ENCODE assay signal across 31 cellular contexts in genomic region chr5:38191693-38192092, GRCh38.
"Had no signal": no experiment of that assay in that cellular context is flagged by ENCODE, and none has a peak within 500 bp of the region (broad histone marks: within the 10 kb centered on the region; RNA-seq: fewer than 3 reads in every experiment).

No MANE protein-coding gene starts in this region.

- H3K27me3 ChIP-seq: right atrium auricular region, testis, uterus had no signal

- H3K36me3 ChIP-seq: neutrophil, pancreas, prostate gland, right atrium auricular region, spleen, suprapubic skin, tibial artery, transverse colon, upper lobe of right lung, uterus had no signal

- H3K4me3 ChIP-seq: pancreas, prostate gland, right atrium auricular region, skin epidermis, smooth muscle cell, spleen, suprapubic skin, testis, tibial artery, transverse colon, upper lobe of right lung, uterus had no signal

- FAIRE-seq: pancreas had no signal

- DNase-seq: naive thymus-derived CD8-positive, alpha-beta T cell; nephron progenitor cell; nucleus accumbens; pancreas; retina; spleen; stimulated activated CD4-positive, alpha-beta T cell treated with anti-CD3 and anti-CD28 coated beads, Interleukin-12 subunit alpha, Interleukin-12 subunit beta, amount 100 ng/mL, for 4 hours; stimulated activated CD4-positive, alpha-beta T cell treated with anti-CD3 and anti-CD28 coated beads, Interleukin-1b, Interleukin-23, amount 100 ng/mL, for 48 hours; stimulated activated CD4-positive, alpha-beta T cell treated with anti-CD3 and anti-CD28 coated beads, Interleukin-4, amount 100 ng/mL, for 1 hour; stimulated activated CD4-positive, alpha-beta T cell treated with anti-CD3 and anti-CD28 coated beads, Interleukin-4, amount 100 ng/mL, for 4 hours; stimulated activated CD8-positive, alpha-beta memory T cell treated with anti-CD3 and anti-CD28 coated beads, Interleukin-4, amount 100 ng/mL, for 48 hours; stimulated activated naive CD4-positive, alpha-beta T cell; stimulated activated naive CD8-positive, alpha-beta T cell treated with anti-CD3 and anti-CD28 coated beads, Interleukin-15, amount 100 ng/mL, for 72 hours; stimulated activated naive CD8-positive, alpha-beta T cell treated with anti-CD3 and anti-CD28 coated beads, Interleukin-15, Interleukin-2, amounts not matched to agents 100 U/mL and 50 U/mL, for 24 hours; substantia nigra; testis; tibial artery; transverse colon; upper lobe of right lung; uterus had no signal

- H3K4me2 ChIP-seq: smooth muscle cell had no signal

- H3K27ac ChIP-seq: neutrophil, pancreas, prostate gland, right atrium auricular region, skin epidermis, spleen, suprapubic skin, testis, tibial artery, transverse colon, upper lobe of right lung, uterus had no signal

- ATAC-seq: naive thymus-derived CD8-positive, alpha-beta T cell; natural killer cell treated with Interleukin-12 subunit alpha and Interleukin-12 subunit beta and Interleukin-15 and Interleukin-18, amount 100 ng/mL, for 72 hours; pancreas; sciatic nerve; stimulated activated memory B cell treated with anti-CD40 and anti-IgM and Interleukin-4, amounts not matched to agents 10 μg/mL and 1 μg/mL and 100 μg/mL, for 72 hours; stimulated activated naive CD8-positive, alpha-beta T cell treated with anti-CD3 and anti-CD28 coated beads, Interleukin-15, amount 100 ng/mL, for 72 hours; stimulated activated naive CD8-positive, alpha-beta T cell treated with anti-CD3 and anti-CD28 coated beads, Interleukin-15, Interleukin-2, amounts not matched to agents 100 U/mL and 50 U/mL, for 24 hours; upper lobe of right lung had no signal

- H3K4me3 Mint-ChIP-seq: naive thymus-derived CD8-positive, alpha-beta T cell; natural killer cell treated with Interleukin-12 subunit alpha and Interleukin-12 subunit beta and Interleukin-15 and Interleukin-18, amount 100 ng/mL, for 72 hours; nephron progenitor cell; neural crest cell; stimulated activated memory B cell treated with anti-CD40 and anti-IgM and Interleukin-4, amounts not matched to agents 10 μg/mL and 1 μg/mL and 100 μg/mL, for 72 hours; stimulated activated naive CD8-positive, alpha-beta T cell treated with anti-CD3 and anti-CD28 coated beads, Interleukin-15, amount 100 ng/mL, for 72 hours; type B pancreatic cell had no signal

- H3K4me1 Mint-ChIP-seq: neural crest cell; stimulated activated memory B cell treated with anti-CD40 and anti-IgM and Interleukin-4, amounts not matched to agents 10 μg/mL and 1 μg/mL and 100 μg/mL, for 72 hours; stimulated activated naive CD8-positive, alpha-beta T cell treated with anti-CD3 and anti-CD28 coated beads, Interleukin-15, amount 100 ng/mL, for 72 hours had no signal

- H3K9me3 Mint-ChIP-seq: naive thymus-derived CD8-positive, alpha-beta T cell; natural killer cell treated with Interleukin-12 subunit alpha and Interleukin-12 subunit beta and Interleukin-15 and Interleukin-18, amount 100 ng/mL, for 72 hours; neural crest cell; stimulated activated memory B cell treated with anti-CD40 and anti-IgM and Interleukin-4, amounts not matched to agents 10 μg/mL and 1 μg/mL and 100 μg/mL, for 72 hours; stimulated activated naive CD8-positive, alpha-beta T cell treated with anti-CD3 and anti-CD28 coated beads, Interleukin-15, amount 100 ng/mL, for 72 hours; type B pancreatic cell had no signal

- H3K4me1 ChIP-seq: pancreas, prostate gland, right atrium auricular region, suprapubic skin, testis, tibial artery, transverse colon, upper lobe of right lung, uterus had no signal

- H3K27ac Mint-ChIP-seq: natural killer cell treated with Interleukin-12 subunit alpha and Interleukin-12 subunit beta and Interleukin-15 and Interleukin-18, amount 100 ng/mL, for 72 hours; stimulated activated memory B cell treated with anti-CD40 and anti-IgM and Interleukin-4, amounts not matched to agents 10 μg/mL and 1 μg/mL and 100 μg/mL, for 72 hours; stimulated activated naive CD8-positive, alpha-beta T cell treated with anti-CD3 and anti-CD28 coated beads, Interleukin-15, amount 100 ng/mL, for 72 hours; type B pancreatic cell had no signal

- H3K36me3 Mint-ChIP-seq: naive thymus-derived CD8-positive, alpha-beta T cell; natural killer cell treated with Interleukin-12 subunit alpha and Interleukin-12 subunit beta and Interleukin-15 and Interleukin-18, amount 100 ng/mL, for 72 hours; stimulated activated memory B cell treated with anti-CD40 and anti-IgM and Interleukin-4, amounts not matched to agents 10 μg/mL and 1 μg/mL and 100 μg/mL, for 72 hours; type B pancreatic cell had no signal

- H3K9me3 ChIP-seq: neutrophil, pancreas, prostate gland, right atrium auricular region, spleen, suprapubic skin, testis, tibial artery, transverse colon, upper lobe of right lung, uterus had no signal
